Comparison of ENCODE assay signal across 15 cellular contexts in genomic region chr6:43278524-43279078, GRCh38. TPM values are rescaled to one million over a fixed set of nuclear protein-coding genes. Genes with fewer than 3 reads are reported as not detected.
DNase-seq lines count a peak whose midpoint lies in the region; ATAC-seq and TF ChIP-seq lines count a peak whose summit lies in the region.
"Had no signal": no experiment of that assay in that cellular context is flagged by ENCODE, and none has a peak within 500 bp of the region (broad histone marks: within the 10 kb centered on the region; RNA-seq: fewer than 3 reads in every experiment).

No MANE protein-coding gene starts in this region.

- no peak for ATAC-seq in activated T-helper 17 cell treated with anti-CD3 and anti-CD28 coated beads, Interleukin-2, amount 50 U/mL, for 72 hours (replicated peaks)
- no peak for ATAC-seq in HG02885 (IDR thresholded peaks at IDR 0.05; ENCODE audit: poor library complexity, unreplicated experiment)

- H3K4me3 Mint-ChIP-seq in activated T-helper 17 cell treated with anti-CD3 and anti-CD28 coated beads, Interleukin-2, amount 50 U/mL, for 72 hours, result no peak overlapping the region

- H3K27me3 ChIP-seq in Peyer's patch, result no peaks in the 10 kb centered on the region
- H3K27me3 ChIP-seq: testis had no signal

- TF ChIP-seq POLR2A in Peyer's patch (IDR thresholded peaks at IDR 0.05), result peak in 1 of 2 donors; percentile 41

- peaks cover 22% of the 10 kb centered on the region for H3K27me3 Mint-ChIP-seq in activated T-helper 17 cell treated with anti-CD3 and anti-CD28 coated beads, Interleukin-2, amount 50 U/mL, for 72 hours

- H3K9me3 Mint-ChIP-seq in activated T-helper 17 cell treated with anti-CD3 and anti-CD28 coated beads, Interleukin-2, amount 50 U/mL, for 72 hours, result no peaks in the 10 kb centered on the region

- H3K36me3 ChIP-seq in Peyer's patch, result no peaks in the 10 kb centered on the region

- no peak overlapping the region for H3K27ac Mint-ChIP-seq in activated T-helper 17 cell treated with anti-CD3 and anti-CD28 coated beads, Interleukin-2, amount 50 U/mL, for 72 hours

- peaks cover 6% of the 10 kb centered on the region for H3K4me1 Mint-ChIP-seq in activated T-helper 17 cell treated with anti-CD3 and anti-CD28 coated beads, Interleukin-2, amount 50 U/mL, for 72 hours

- H3K36me3 Mint-ChIP-seq in activated T-helper 17 cell treated with anti-CD3 and anti-CD28 coated beads, Interleukin-2, amount 50 U/mL, for 72 hours (ENCODE audit: low read depth), result no peaks in the 10 kb centered on the region

- H3K9me3 ChIP-seq in Peyer's patch, result no peaks in the 10 kb centered on the region
- H3K9me3 ChIP-seq: testis had no signal

- H3K4me3 ChIP-seq in Peyer's patch, result no peak overlapping the region
- H3K4me3 ChIP-seq: testis had no signal

- DNase-seq in GM04503 (ENCODE audit: low read depth) (peak; percentile 22), Peyer's patch (peak in 2 of 3 donors; percentile 80 to 82), fibroblast of peridontal ligament (ENCODE audit: extremely low read depth) (peak; percentile 30), non-pigmented ciliary epithelial cell (ENCODE audit: low read depth) (peak; percentile 6), SKM-1 (lab: John Stamatoyannopoulos, UW; ENCODE audit: unreplicated experiment) (no peak), NCI-H2107 treated with DMSO at 0.1 percent for 48 hours (lab: John Stamatoyannopoulos, UW; ENCODE audit: unreplicated experiment) (no peak)
- DNase-seq: activated CD8-positive, alpha-beta memory T cell treated with anti-CD3 and anti-CD28 coated beads, Interleukin-2, amount 50 U/mL, for 4 hours; COR-L47; islet precursor cell; NCI-H187; testis had no signal

- TF ChIP-seq CTCF in Peyer's patch (IDR thresholded peaks at IDR 0.05), result no peak

- peak overlapping the region in 3 of 4 donors; percentile 79 to 94 (median 93) for H3K27ac ChIP-seq in Peyer's patch
- H3K27ac ChIP-seq: testis had no signal

- peaks cover 0 to 45% (median 15%) of the 10 kb centered on the region in 4 donors for H3K4me1 ChIP-seq in Peyer's patch
- H3K4me1 ChIP-seq: testis had no signal

RNA-seq across cellular contexts. Expression of gene SLC22A7, which starts 19.5 kb away (rescaled TPM):
- total RNA-seq in Peyer's patch, result under 1 TPM in 1 of 4 donors, not detected in 3; 0.80 TPM
- not detected for total RNA-seq in activated T-helper 17 cell treated with anti-CD3 and anti-CD28 coated beads, Interleukin-2, amount 50 U/mL, for 72 hours
- total RNA-seq: OCI-LY7, posterior vena cava, testis had no signal

RNA-seq across cellular contexts. Expression of gene CRIP3, which starts 30.0 kb away (rescaled TPM):
- total RNA-seq in Peyer's patch, result 1 to 10 TPM in 1 of 4 donors, not detected in 3; 6.8 TPM
- 1 to 10 TPM; 4.2 to 4.6 TPM for total RNA-seq in activated T-helper 17 cell treated with anti-CD3 and anti-CD28 coated beads, Interleukin-2, amount 50 U/mL, for 72 hours

RNA-seq across cellular contexts. Expression of gene TTBK1, which starts 35.3 kb away (rescaled TPM):
- total RNA-seq in Peyer's patch, result 1 to 10 TPM in 3 of 4 donors, not detected in 1; 1.4 to 2.4 (median 1.4) TPM
- total RNA-seq in activated T-helper 17 cell treated with anti-CD3 and anti-CD28 coated beads, Interleukin-2, amount 50 U/mL, for 72 hours, result 1 to 10 TPM; 2.2 to 3.6 TPM

RNA-seq across cellular contexts. Expression of gene DNPH1, which starts 49.3 kb away (rescaled TPM):
- total RNA-seq in Peyer's patch, result 100 to 1,000 TPM; 138 to 304 (median 176) TPM
- total RNA-seq in activated T-helper 17 cell treated with anti-CD3 and anti-CD28 coated beads, Interleukin-2, amount 50 U/mL, for 72 hours, result 10 to 100 TPM; 42.6 to 57.8 TPM

Comparison
In these comparisons a context has a peak if more than half of its experiments do, and no peak if none do; other contexts are left out.
1. DNase-seq: peak in GM04503 (single experiment), Peyer's patch (2 of 3), fibroblast of peridontal ligament (single experiment) and non-pigmented ciliary epithelial cell (single experiment); none in SKM-1 (single experiment) and NCI-H2107 treated with DMSO at 0.1 percent for 48 hours (single experiment).